ENCODE assay signal across 1 cellular context in genomic region chr15:45118131-45118588, GRCh38.
TF ChIP-seq lines count a peak whose summit lies in the region.

No MANE protein-coding gene starts in this region.

TF ChIP-seq in K562, 482 proteins besides CTCF, POLR2A, EP300 and RAD21 (continues in another document):
- TF ChIP-seq ZBTB1 (CRISPR knock-in tag; IDR thresholded peaks at IDR 0.05; ENCODE audit: borderline replicate concordance, low read depth), result no peak
- TF ChIP-seq STAT5A (IDR thresholded peaks at IDR 0.05; ENCODE audit: borderline replicate concordance, low read length), result no peak
- 0 out of 2 replicates have a peak, but pooled peaks have one; percentile 38 for TF ChIP-seq ATF7 (IDR thresholded peaks at IDR 0.05)
- TF ChIP-seq PBX2 (CRISPR knock-in tag; IDR thresholded peaks at IDR 0.05; ENCODE audit: low read depth), result no peak
- TF ChIP-seq PBX2 (tag; conservative IDR thresholded peaks at IDR 0.05; ENCODE audit: low read depth), result peak; percentile 39; the same call in 1 of the 2 replicates
- no peak for TF ChIP-seq ZMIZ1 (IDR thresholded peaks at IDR 0.05; ENCODE audit: low read depth in 2 of 2, low read length in 2 of 2)
- TF ChIP-seq MNT (conservative IDR thresholded peaks at IDR 0.05), result no peak
- no peak for TF ChIP-seq ZNF174 (CRISPR knock-in tag; IDR thresholded peaks at IDR 0.05)
- peak; percentile 75; the same call in 1 of the 2 replicates for TF ChIP-seq STAG1 (CRISPR knock-in tag; IDR thresholded peaks at IDR 0.05; ENCODE audit: borderline replicate concordance)
- peak; percentile 79 for TF ChIP-seq KLF16 (IDR thresholded peaks at IDR 0.05)
- 0 out of 4 replicates have a peak, but pooled peaks of 1 of the 2 experiments have one; percentile 11 for TF ChIP-seq HDAC1 (IDR thresholded peaks at IDR 0.05)
- peak; percentile 51; the same call in 1 of the 2 replicates for TF ChIP-seq ETV5 (CRISPR knock-in tag; IDR thresholded peaks at IDR 0.05; ENCODE audit: low read depth)
- TF ChIP-seq PHTF2 (CRISPR knock-in tag; IDR thresholded peaks at IDR 0.05), result no peak
- TF ChIP-seq NONO (IDR thresholded peaks at IDR 0.05; ENCODE audit: low read depth in 2 of 2, low read length in 1 of 2), result peak in 1 of 2 experiments; percentile 26; a peak in 1 of 4 replicates
- TF ChIP-seq JUND (IDR thresholded peaks at IDR 0.05; ENCODE audit: borderline replicate concordance, low read depth, low read length), result peak; percentile 72
- TF ChIP-seq JUND (tag; IDR thresholded peaks at IDR 0.05; ENCODE audit: borderline replicate concordance, low read depth, low read length), result no peak
- peak; percentile 74; the same call in 1 of the 2 replicates for TF ChIP-seq CTBP1 (IDR thresholded peaks at IDR 0.05; ENCODE audit: borderline replicate concordance)
- no peak for TF ChIP-seq ZNF561 (CRISPR knock-in tag; conservative IDR thresholded peaks at IDR 0.05)
- no peak for TF ChIP-seq HEY1 (CRISPR knock-in tag; IDR thresholded peaks at IDR 0.05; ENCODE audit: borderline replicate concordance)
- peak; percentile 44 for TF ChIP-seq NEUROD1 (IDR thresholded peaks at IDR 0.05; ENCODE audit: borderline replicate concordance, low read depth, low read length, partially characterized antibody)
- TF ChIP-seq BHLHE40 (IDR thresholded peaks at IDR 0.05; ENCODE audit: low read length), result peak; percentile 46; the same call in 1 of the 2 replicates
- 0 out of 4 replicates have a peak, but pooled peaks of 1 of the 2 experiments have one; percentile 21 for TF ChIP-seq TBL1XR1 (IDR thresholded peaks at IDR 0.05; ENCODE audit: low read length in 2 of 2)
- TF ChIP-seq CC2D1A (IDR thresholded peaks at IDR 0.05), result peak; percentile 82
- peak; percentile 72 for TF ChIP-seq CREM (IDR thresholded peaks at IDR 0.05; ENCODE audit: low read depth)
- TF ChIP-seq POLR2AphosphoS5 (IDR thresholded peaks at IDR 0.05; ENCODE audit: control insufficient read depth, insufficient read depth, low read depth, low read length), result no peak
- TF ChIP-seq MEIS2 (IDR thresholded peaks at IDR 0.05; ENCODE audit: partially characterized antibody), result peak; percentile 47
- TF ChIP-seq TFE3 (CRISPR knock-in tag; IDR thresholded peaks at IDR 0.05), result no peak
- TF ChIP-seq MEF2D (tag; conservative IDR thresholded peaks at IDR 0.05; ENCODE audit: low read depth), result 0 out of 2 replicates have a peak, but pooled peaks have one; percentile 28
- TF ChIP-seq ZNF384 (IDR thresholded peaks at IDR 0.05; ENCODE audit: low read depth, low read length), result peak; percentile 56
- TF ChIP-seq DEAF1 (CRISPR knock-in tag; IDR thresholded peaks at IDR 0.05), result peak; percentile 86
- TF ChIP-seq RB1 (IDR thresholded peaks at IDR 0.05; ENCODE audit: low read depth), result peak; percentile 91
- 0 out of 2 replicates have a peak, but pooled peaks have one; percentile 49 for TF ChIP-seq CBX5 (IDR thresholded peaks at IDR 0.05; ENCODE audit: borderline replicate concordance, low read depth)
- TF ChIP-seq CTCFL (IDR thresholded peaks at IDR 0.05; ENCODE audit: borderline replicate concordance, insufficient read depth, low read depth, low read length, poor library complexity, severe bottlenecking), result peak; percentile 73
- no peak for TF ChIP-seq AFF4 (CRISPR knock-in tag; IDR thresholded peaks at IDR 0.05)
- no peak for TF ChIP-seq SNRNP70 (optimal IDR thresholded peaks at IDR 0.05; ENCODE audit: low read depth, low read length)
- TF ChIP-seq DPF2 (IDR thresholded peaks at IDR 0.05), result peak; percentile 28; the same call in 1 of the 2 replicates
- TF ChIP-seq ZNF586 (CRISPR knock-in tag; conservative IDR thresholded peaks at IDR 0.05), result no peak
- TF ChIP-seq MTA2 (IDR thresholded peaks at IDR 0.05; ENCODE audit: low read depth), result no peak
- TF ChIP-seq MEF2A (IDR thresholded peaks at IDR 0.05; ENCODE audit: control insufficient read depth, low read depth, low read length), result no peak
- no peak for TF ChIP-seq TSC22D4 (tag; IDR thresholded peaks at IDR 0.05)
- peak; percentile 62; the same call in 1 of the 2 replicates for TF ChIP-seq SOX6 (IDR thresholded peaks at IDR 0.05)
- peak in 1 of 2 experiments; percentile 89; a peak in 2 of 4 replicates for TF ChIP-seq MLLT1 (IDR thresholded peaks at IDR 0.05)
- TF ChIP-seq JUN (IDR thresholded peaks at IDR 0.05; ENCODE audit: borderline replicate concordance, low read depth, low read length), result peak; percentile 33; the same call in 1 of the 2 replicates
- TF ChIP-seq JUN (CRISPR knock-in tag; IDR thresholded peaks at IDR 0.05; ENCODE audit: borderline replicate concordance), result no peak
- TF ChIP-seq XRCC5 (IDR thresholded peaks at IDR 0.05; ENCODE audit: low read depth, low read length), result peak; percentile 98
- peak; percentile 87 for TF ChIP-seq ARID2 (IDR thresholded peaks at IDR 0.05)
